In genomic region chr4:7042697-7043464, GRCh38 we compare ENCODE assay signal across 8 cellular contexts. TPM values are rescaled to one million over a fixed set of nuclear protein-coding genes. Genes with fewer than 3 reads are reported as not detected.
DNase-seq lines count a peak whose midpoint lies in the region; FAIRE-seq and TF ChIP-seq lines count a peak whose summit lies in the region.

TADA2B (plus strand) TSS chr4:7043372; CDS start chr4:7043580, 208 bp downstream.

- TF ChIP-seq EP300 in neural cell (conservative IDR thresholded peaks at IDR 0.05; ENCODE audit: poor library complexity, severe bottlenecking) = peak; percentile 45
- TF ChIP-seq EP300 in stomach (IDR thresholded peaks at IDR 0.05) = no peak

- peaks cover 10% of the 10 kb centered on the region for H4K20me1 ChIP-seq in neural cell (ENCODE audit: insufficient read depth)

- H3F3A ChIP-seq in neural cell (ENCODE audit: insufficient read depth, low read length, poor library complexity, severe bottlenecking) = no peaks in the 10 kb centered on the region

- DNase-seq in HAP-1 (ENCODE audit: low spot score in 2 of 2) (peak; percentile 97), MG63 (peak; percentile 93), SHP77 treated with DMSO at 0.1 percent for 48 hours (lab: John Stamatoyannopoulos, UW) (peak; percentile 59), activated gamma-delta T cell (lab: John Stamatoyannopoulos, UW) (peak; percentile 90), fibroblast of villous mesenchyme (ENCODE audit: low read depth) (peak; percentile 98), stomach (peak; percentile 98)

- H3K9me3 ChIP-seq in HAP-1 (no peaks in the 10 kb centered on the region), MG63 (no peaks in the 10 kb centered on the region), neural cell (ENCODE audit: low read length) (no peaks in the 10 kb centered on the region), stomach (no peaks in the 10 kb centered on the region)

- peak within 1 kb of the TSS; percentile 96 for H3K4me3 ChIP-seq in HAP-1
- H3K4me3 ChIP-seq in MG63 = peak within 1 kb of the TSS; percentile 82
- H3K4me3 ChIP-seq in fibroblast of villous mesenchyme (ENCODE audit: low read depth, low read length) = peak within 1 kb of the TSS; percentile 83
- peak within 1 kb of the TSS; percentile 100 for H3K4me3 ChIP-seq in neural cell (ENCODE audit: low read length)
- H3K4me3 ChIP-seq in stomach = peak within 1 kb of the TSS; percentile 88 to 99 (median 98)

- TF ChIP-seq CTCF in fibroblast of villous mesenchyme (IDR thresholded peaks at IDR 0.05; ENCODE audit: insufficient read depth, low read depth, low read length) (peak; percentile 17), neural cell (IDR thresholded peaks at IDR 0.05; ENCODE audit: poor library complexity, severe bottlenecking) (peak; percentile 76), stomach (IDR thresholded peaks at IDR 0.05) (peak in 3 of 7 experiments; percentile 19 to 68 (median 25))

- H3K4me1 ChIP-seq in HAP-1 (no peaks in the 10 kb centered on the region; the same call in none of the 2 replicates), stomach (peaks cover 31 to 59% (median 56%) of the 10 kb centered on the region in 4 donors)

- intact Hi-C loops in stomach (cut with DNase I; ENCODE audit: low total_unique reads) = loop anchor here (10.0 kb wide), 1 partner anchor 58 kb away; no protein-coding TSS in a partner anchor

- TF ChIP-seq RAD21 in neural cell (conservative IDR thresholded peaks at IDR 0.05) = no peak

- no peak for TF ChIP-seq POLR2A in stomach (IDR thresholded peaks at IDR 0.05)

- peak; percentile 72 for FAIRE-seq in G401.6 (lab: Jason Lieb, UNC)

- in situ Hi-C loops in HAP-1 (cut with MboI; ENCODE audit: low sequenced_read_pairs) = no loop called here

- 0 to 1% (median 0%) methylated on average over 36 to 102 of the region's 106 CpGs for WGBS in stomach, 5 donors

- H3K27me3 ChIP-seq in HAP-1 (ENCODE audit: low read depth) (no peaks in the 10 kb centered on the region), MG63 (no peaks in the 10 kb centered on the region), neural cell (ENCODE audit: insufficient read depth, low read depth, low read length) (no peaks in the 10 kb centered on the region), stomach (no peaks in the 10 kb centered on the region)

- H3K27ac ChIP-seq in neural cell (ENCODE audit: low read length) = peak within 1 kb of the TSS; percentile 84
- peak within 1 kb of the TSS; percentile 79 to 93 (median 93) for H3K27ac ChIP-seq in stomach

- peaks cover 11% of the 10 kb centered on the region for H3K36me3 ChIP-seq in HAP-1 (replicated peaks)
- no peaks in the 10 kb centered on the region for H3K36me3 ChIP-seq in MG63
- no peaks in the 10 kb centered on the region for H3K36me3 ChIP-seq in neural cell (ENCODE audit: insufficient read depth, low read length)
- peaks cover 0 to 3% (median 0%) of the 10 kb centered on the region in 4 donors for H3K36me3 ChIP-seq in stomach

- peak within 1 kb of the TSS; percentile 51 for H2AFZ ChIP-seq in neural cell (ENCODE audit: low read depth, low read length)

- peak within 1 kb of the TSS; percentile 81 for H3K4me2 ChIP-seq in neural cell (ENCODE audit: low read length)

- H3K79me2 ChIP-seq in neural cell (replicated peaks; ENCODE audit: insufficient read depth, low read length) = peaks cover 39% of the 10 kb centered on the region

- no peaks in the 10 kb centered on the region for H3K9me2 ChIP-seq in neural cell (ENCODE audit: insufficient read depth, low read length)

- H3K9ac ChIP-seq in neural cell (ENCODE audit: low read length) = peak within 1 kb of the TSS; percentile 94

TF ChIP-seq in neural cell, 6 proteins besides CTCF, POLR2A, EP300 and RAD21:
- TF ChIP-seq POLR2AphosphoS5 (IDR thresholded peaks at IDR 0.05) = peak; percentile 74
- TF ChIP-seq, protein P1, sequence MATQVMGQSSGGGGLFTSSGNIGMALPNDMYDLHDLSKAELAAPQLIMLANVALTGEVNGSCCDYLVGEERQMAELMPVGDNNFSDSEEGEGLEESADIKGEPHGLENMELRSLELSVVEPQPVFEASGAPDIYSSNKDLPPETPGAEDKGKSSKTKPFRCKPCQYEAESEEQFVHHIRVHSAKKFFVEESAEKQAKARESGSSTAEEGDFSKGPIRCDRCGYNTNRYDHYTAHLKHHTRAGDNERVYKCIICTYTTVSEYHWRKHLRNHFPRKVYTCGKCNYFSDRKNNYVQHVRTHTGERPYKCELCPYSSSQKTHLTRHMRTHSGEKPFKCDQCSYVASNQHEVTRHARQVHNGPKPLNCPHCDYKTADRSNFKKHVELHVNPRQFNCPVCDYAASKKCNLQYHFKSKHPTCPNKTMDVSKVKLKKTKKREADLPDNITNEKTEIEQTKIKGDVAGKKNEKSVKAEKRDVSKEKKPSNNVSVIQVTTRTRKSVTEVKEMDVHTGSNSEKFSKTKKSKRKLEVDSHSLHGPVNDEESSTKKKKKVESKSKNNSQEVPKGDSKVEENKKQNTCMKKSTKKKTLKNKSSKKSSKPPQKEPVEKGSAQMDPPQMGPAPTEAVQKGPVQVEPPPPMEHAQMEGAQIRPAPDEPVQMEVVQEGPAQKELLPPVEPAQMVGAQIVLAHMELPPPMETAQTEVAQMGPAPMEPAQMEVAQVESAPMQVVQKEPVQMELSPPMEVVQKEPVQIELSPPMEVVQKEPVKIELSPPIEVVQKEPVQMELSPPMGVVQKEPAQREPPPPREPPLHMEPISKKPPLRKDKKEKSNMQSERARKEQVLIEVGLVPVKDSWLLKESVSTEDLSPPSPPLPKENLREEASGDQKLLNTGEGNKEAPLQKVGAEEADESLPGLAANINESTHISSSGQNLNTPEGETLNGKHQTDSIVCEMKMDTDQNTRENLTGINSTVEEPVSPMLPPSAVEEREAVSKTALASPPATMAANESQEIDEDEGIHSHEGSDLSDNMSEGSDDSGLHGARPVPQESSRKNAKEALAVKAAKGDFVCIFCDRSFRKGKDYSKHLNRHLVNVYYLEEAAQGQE (IDR thresholded peaks at IDR 0.05; ENCODE audit: borderline replicate concordance) = no peak
- peak; percentile 18 for TF ChIP-seq SMC3 (conservative IDR thresholded peaks at IDR 0.05; ENCODE audit: poor library complexity)
- TF ChIP-seq TAF1 (IDR thresholded peaks at IDR 0.05; ENCODE audit: low read depth) = peak; percentile 86
- TF ChIP-seq MXI1 (conservative IDR thresholded peaks at IDR 0.05; ENCODE audit: poor library complexity, severe bottlenecking) = peak; percentile 87
- TF ChIP-seq EZH2 (IDR thresholded peaks at IDR 0.05; ENCODE audit: borderline replicate concordance, insufficient read depth, low read length, poor library complexity, severe bottlenecking) = no peak

RNA-seq across cellular contexts. Expression of gene TADA2B, which starts in this region (rescaled TPM):
- total RNA-seq in MG63 (2014; rRNA removed; shearing (Covaris generic); ENCODE audit: low replicate concordance) = 5.7 and 7.6 TPM in 2 replicates
- total RNA-seq in fibroblast of villous mesenchyme (12.2 and 16.0 TPM in 2 replicates), stomach (10 to 100 TPM in 4 of 5 donors, 1 to 10 TPM in 1; 1.2 to 73.7 (median 19.3) TPM)
- polyA plus RNA-seq in neural cell (13.9 and 14.9 TPM in 2 replicates), stomach (10 to 100 TPM in 2 of 3 donors, 1 to 10 TPM in 1; 9.0 to 13.9 (median 12.5) TPM)
- polyA minus RNA-seq in neural cell = 35.3 and 38.2 TPM in 2 replicates

Comparison
In these comparisons a context has a peak if more than half of its experiments do, and no peak if none do; other contexts are left out.
1. Peak in every context shown above with its lines: DNase-seq, H3K4me3 ChIP-seq and H3K27ac ChIP-seq.